20 cellular contexts compared by ENCODE assay signal in the genomic region with DNA sequence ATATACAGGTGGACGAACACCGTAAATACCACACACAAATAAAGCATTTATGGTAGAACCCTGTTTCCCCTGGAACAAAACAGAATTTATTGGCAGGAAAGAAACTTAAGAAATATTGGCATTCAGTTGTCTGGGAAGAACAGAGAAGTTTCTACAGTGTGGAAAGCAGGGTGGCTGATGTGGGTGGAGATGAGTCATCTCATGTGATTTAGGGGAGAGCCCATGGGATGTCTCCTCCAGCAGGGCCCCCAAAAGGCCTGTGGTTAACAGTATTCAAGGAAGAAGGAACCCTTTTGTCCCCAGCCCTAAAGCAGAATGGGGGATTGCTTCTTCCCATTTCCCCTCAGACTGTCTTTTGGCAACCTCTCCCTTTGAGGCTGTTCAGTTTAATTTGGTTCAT. TPM values are rescaled to one million over a fixed set of nuclear protein-coding genes. Genes with fewer than 3 reads are reported as not detected.
"Had no signal": no experiment of that assay in that cellular context is flagged by ENCODE, and none has a peak within 500 bp of the region (broad histone marks: within the 10 kb centered on the region; RNA-seq: fewer than 3 reads in every experiment).

No MANE protein-coding gene starts in this region.

- DNase-seq: activated CD4-positive, alpha-beta T cell treated with anti-CD3 and anti-CD28 coated beads for 4 hours; activated CD8-positive, alpha-beta memory T cell treated with anti-CD3 and anti-CD28 coated beads, Interleukin-2, amount 50 U/mL, for 4 hours; activated CD8-positive, alpha-beta T cell treated with anti-CD3 and anti-CD28 coated beads for 36 hours; activated naive CD8-positive, alpha-beta T cell treated with anti-CD3 and anti-CD28 coated beads, Interleukin-2, amount 10 ng/mL, durations not matched to agents 7 days and 5 days; colonic mucosa; effector CD4-positive, alpha-beta T cell; immature natural killer cell; naive thymus-derived CD4-positive, alpha-beta T cell; right lobe of liver; stimulated activated CD4-positive, alpha-beta T cell treated with anti-CD3 and anti-CD28 coated beads, Interleukin-12 subunit alpha, Interleukin-12 subunit beta, amount 100 ng/mL, for 4 hours; stimulated activated naive CD4-positive, alpha-beta T cell treated with Interleukin-2 at 50 U/mL for 16 hours; T-helper 9 cell; WERI-Rb-1 had no signal

- H3K27me3 ChIP-seq: colonic mucosa, right lobe of liver had no signal

- ATAC-seq: activated CD8-positive, alpha-beta T cell treated with anti-CD3 and anti-CD28 coated beads for 36 hours; naive thymus-derived CD4-positive, alpha-beta T cell had no signal

- H3K4me1 Mint-ChIP-seq: activated naive CD8-positive, alpha-beta T cell treated with anti-CD3 and anti-CD28 coated beads, Interleukin-2, amount 10 ng/mL, durations not matched to agents 7 days and 5 days; immature natural killer cell; naive thymus-derived CD4-positive, alpha-beta T cell had no signal

- H3K36me3 ChIP-seq: cardiac muscle cell, colonic mucosa, prostate gland, right lobe of liver had no signal

- H3K36me3 Mint-ChIP-seq: activated naive CD8-positive, alpha-beta T cell treated with anti-CD3 and anti-CD28 coated beads, Interleukin-2, amount 10 ng/mL, durations not matched to agents 7 days and 5 days; immature natural killer cell; naive thymus-derived CD4-positive, alpha-beta T cell; type B pancreatic cell had no signal

- H3K9me3 ChIP-seq: colonic mucosa, prostate gland, right lobe of liver had no signal

- H3K27ac ChIP-seq: cardiac muscle cell, colonic mucosa, prostate gland, right lobe of liver, WERI-Rb-1 had no signal

- H3K4me3 ChIP-seq: cardiac muscle cell, colonic mucosa, lung, prostate gland, right lobe of liver had no signal

- H3K27ac Mint-ChIP-seq: activated CD8-positive, alpha-beta T cell treated with anti-CD3 and anti-CD28 coated beads for 36 hours; activated naive CD8-positive, alpha-beta T cell treated with anti-CD3 and anti-CD28 coated beads, Interleukin-2, amount 10 ng/mL, durations not matched to agents 7 days and 5 days; immature natural killer cell; naive thymus-derived CD4-positive, alpha-beta T cell; type B pancreatic cell had no signal

- H3K4me1 ChIP-seq: colonic mucosa, prostate gland, right lobe of liver had no signal

- H3K9me3 Mint-ChIP-seq: activated CD8-positive, alpha-beta T cell treated with anti-CD3 and anti-CD28 coated beads for 36 hours; activated naive CD8-positive, alpha-beta T cell treated with anti-CD3 and anti-CD28 coated beads, Interleukin-2, amount 10 ng/mL, durations not matched to agents 7 days and 5 days; immature natural killer cell; naive thymus-derived CD4-positive, alpha-beta T cell; type B pancreatic cell had no signal

- H3K4me3 Mint-ChIP-seq: activated CD8-positive, alpha-beta T cell treated with anti-CD3 and anti-CD28 coated beads for 36 hours; activated naive CD8-positive, alpha-beta T cell treated with anti-CD3 and anti-CD28 coated beads, Interleukin-2, amount 10 ng/mL, durations not matched to agents 7 days and 5 days; immature natural killer cell; naive thymus-derived CD4-positive, alpha-beta T cell; type B pancreatic cell had no signal

RNA-seq across cellular contexts. Expression of a gene that starts 24.2 kb away (rescaled TPM):
- total RNA-seq: activated CD8-positive, alpha-beta T cell treated with anti-CD3 and anti-CD28 coated beads for 36 hours; activated naive CD8-positive, alpha-beta T cell treated with anti-CD3 and anti-CD28 coated beads, Interleukin-2, amount 10 ng/mL, durations not matched to agents 7 days and 5 days; cardiac muscle cell; colonic mucosa; endothelial cell of umbilical vein; fibroblast of lung; mononuclear cell; naive thymus-derived CD4-positive, alpha-beta T cell; prostate gland; right lobe of liver had no signal

RNA-seq across cellular contexts. Expression of a gene that starts 43.6 kb away (rescaled TPM):
- total RNA-seq: activated CD8-positive, alpha-beta T cell treated with anti-CD3 and anti-CD28 coated beads for 36 hours; activated naive CD8-positive, alpha-beta T cell treated with anti-CD3 and anti-CD28 coated beads, Interleukin-2, amount 10 ng/mL, durations not matched to agents 7 days and 5 days; fibroblast of lung; naive thymus-derived CD4-positive, alpha-beta T cell; right lobe of liver had no signal
